17 cellular contexts compared by ENCODE assay signal in the genomic region with DNA sequence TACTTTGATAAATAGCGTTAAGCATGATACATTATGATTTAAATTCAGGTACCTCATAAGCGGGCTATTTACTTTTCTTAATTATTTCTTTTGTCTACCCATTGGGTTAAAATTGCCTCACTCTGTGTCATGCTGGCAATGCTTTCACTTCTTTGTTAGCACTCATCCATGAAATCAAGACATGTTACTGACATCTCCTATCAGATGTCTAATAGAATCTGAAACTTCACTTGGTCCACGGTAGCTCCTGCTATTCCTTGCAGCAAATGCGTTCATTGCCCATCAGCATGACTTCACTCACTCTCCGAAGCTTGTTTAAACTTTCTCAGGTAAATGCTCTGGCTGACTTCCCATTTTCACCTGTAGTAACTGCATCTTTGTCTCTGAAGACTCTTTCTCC.
"Had no signal": no experiment of that assay in that cellular context is flagged by ENCODE, and none has a peak within 500 bp of the region (broad histone marks: within the 10 kb centered on the region; RNA-seq: fewer than 3 reads in every experiment).

No MANE protein-coding gene starts in this region.

- H2AFZ ChIP-seq: hepatocyte had no signal

- H3K36me3 Mint-ChIP-seq: naive thymus-derived CD8-positive, alpha-beta T cell had no signal

- H3K4me3 Mint-ChIP-seq: dendritic cell treated with granulocyte-macrophage colony-stimulating factor and Interleukin-4, amounts not matched to agents 40 ng/mL and 50 ng/mL, for 4 days; naive thymus-derived CD8-positive, alpha-beta T cell; neural crest cell had no signal

- DNase-seq: erythroblast; foreskin keratinocyte; head of caudate nucleus; kidney; mucosa of descending colon; naive thymus-derived CD8-positive, alpha-beta T cell; posterior cingulate gyrus; sigmoid colon; stimulated activated CD4-positive, alpha-beta T cell treated with anti-CD3 and anti-CD28 coated beads, Interleukin-2, amount 100 ng/mL, for 24 hours; stimulated activated naive CD4-positive, alpha-beta T cell treated with Interleukin-2 at 50 U/mL for 16 hours; testis; transverse colon had no signal

- H3K9me3 Mint-ChIP-seq: dendritic cell treated with granulocyte-macrophage colony-stimulating factor and Interleukin-4, amounts not matched to agents 40 ng/mL and 50 ng/mL, for 4 days had no signal

- H3K4me3 ChIP-seq: hepatocyte, mucosa of descending colon, right atrium auricular region, sigmoid colon, skin epidermis, testis, transverse colon had no signal

- H3K4me1 Mint-ChIP-seq: naive thymus-derived CD8-positive, alpha-beta T cell had no signal

- H3K9me3 ChIP-seq: mucosa of descending colon, right atrium auricular region, sigmoid colon, testis, transverse colon had no signal

- H3K36me3 ChIP-seq: right atrium auricular region, sigmoid colon, transverse colon had no signal

- H3K4me1 ChIP-seq: foreskin keratinocyte, right atrium auricular region, sigmoid colon, testis, transverse colon had no signal

- H3K79me2 ChIP-seq: hepatocyte had no signal

- H3K27me3 Mint-ChIP-seq: dendritic cell treated with granulocyte-macrophage colony-stimulating factor and Interleukin-4, amounts not matched to agents 40 ng/mL and 50 ng/mL, for 4 days had no signal

- H3K27me3 ChIP-seq: foreskin keratinocyte, hepatocyte, right atrium auricular region, sigmoid colon, testis, transverse colon had no signal

- H3K27ac Mint-ChIP-seq: dendritic cell treated with granulocyte-macrophage colony-stimulating factor and Interleukin-4, amounts not matched to agents 40 ng/mL and 50 ng/mL, for 4 days; naive thymus-derived CD8-positive, alpha-beta T cell had no signal

- H3K4me2 ChIP-seq: hepatocyte had no signal

- H3K27ac ChIP-seq: foreskin keratinocyte, hepatocyte, right atrium auricular region, sigmoid colon, skin epidermis, testis, transverse colon had no signal
